12 cellular contexts compared by ENCODE assay signal in genomic region chr12:6360578-6361490, GRCh38. TPM values are rescaled to one million over a fixed set of nuclear protein-coding genes. Genes with fewer than 3 reads are reported as not detected.
DNase-seq lines count a peak whose midpoint lies in the region; ATAC-seq and TF ChIP-seq lines count a peak whose summit lies in the region.
"Had no signal": no experiment of that assay in that cellular context is flagged by ENCODE, and none has a peak within 500 bp of the region (broad histone marks: within the 10 kb centered on the region; RNA-seq: fewer than 3 reads in every experiment).

No MANE protein-coding gene starts in this region.

- H3K27me3 ChIP-seq in esophagus muscularis mucosa (no peaks in the 10 kb centered on the region), spleen (replicated peaks in 1 of 7) (peaks cover 0 to 29% (median 0%) of the 10 kb centered on the region in 7 donors)
- H3K27me3 ChIP-seq: cardiac muscle cell had no signal

- no peak for ATAC-seq in GM18870 (IDR thresholded peaks at IDR 0.05; ENCODE audit: unreplicated experiment)

- POLR2A ChIA-PET in OCI-LY7 (lab: Charles Lee) = interaction anchor here (0.7 to 8.3 kb wide), 7 partner anchors 13 to 100 kb away, joined by 3 to 55 read pairs (median 4); partner anchors contain the start of gene CD27

- H3K4me3 ChIP-seq in OCI-LY7 (ENCODE audit: low read depth, low read length, poor library complexity, severe bottlenecking) (peak overlapping the region; percentile 24), esophagus muscularis mucosa (no peak overlapping the region), spleen (no peak overlapping the region)
- H3K4me3 ChIP-seq: cardiac muscle cell had no signal

- H3K4me1 ChIP-seq in OCI-LY7 (ENCODE audit: insufficient read depth, low read length, poor library complexity, severe bottlenecking) (peaks cover 60% of the 10 kb centered on the region), esophagus muscularis mucosa (peaks cover 18 to 38% (median 36%) of the 10 kb centered on the region in 4 donors), spleen (peaks cover 14 to 76% (median 38%) of the 10 kb centered on the region in 6 donors)

- no peaks in the 10 kb centered on the region for H3K79me2 ChIP-seq in OCI-LY7 (ENCODE audit: insufficient read depth, low read depth, low read length)

- H4K20me1 ChIP-seq in OCI-LY7 (ENCODE audit: insufficient read depth, low read length) = no peaks in the 10 kb centered on the region

- peak overlapping the region; percentile 59 for H3K4me2 ChIP-seq in OCI-LY7 (ENCODE audit: low read length)

- intact Hi-C loops in OCI-LY7 (cut with micrococcal nuclease; ENCODE audit: unreplicated experiment) = loop anchor here (5.0 kb wide), 1 partner anchor 1534 kb away; no protein-coding TSS in a partner anchor
- intact Hi-C loops in esophagus muscularis mucosa (cut with DNase I) = no loop called here
- intact Hi-C loops in spleen (cut with DNase I; ENCODE audit: low total_unique reads) = no loop called here

- no peak for TF ChIP-seq EP300 in esophagus muscularis mucosa (IDR thresholded peaks at IDR 0.05)

- WGBS in esophagus muscularis mucosa = 65% methylated on average over 11 of the region's 11 CpGs
- WGBS in spleen, 5 donors = 69 to 75% (median 73%) methylated on average over 10 to 11 of the region's 11 CpGs

- TF ChIP-seq CTCF in OCI-LY7 (conservative IDR thresholded peaks at IDR 0.05; ENCODE audit: low read length) (no peak), esophagus muscularis mucosa (IDR thresholded peaks at IDR 0.05) (no peak), spleen (IDR thresholded peaks at IDR 0.05 in 8 of 11, conservative IDR thresholded peaks at IDR 0.05 in 3 of 11) (no peak)

- CTCF ChIA-PET in OCI-LY7 (lab: Charles Lee; ENCODE audit: unreplicated experiment) = interaction anchor here (0.6 kb wide), 1 partner anchor 15 kb away, joined by 3 read pairs; no protein-coding TSS in a partner anchor

- H2AFZ ChIP-seq in OCI-LY7 (ENCODE audit: low read length) = peak overlapping the region; percentile 56; the same call in 1 of the 2 replicates

- H3K27ac ChIP-seq in OCI-LY7 (ENCODE audit: low read depth, low read length, poor library complexity, severe bottlenecking) (peak overlapping the region; percentile 81), esophagus muscularis mucosa (replicated peaks in 1 of 4) (peak overlapping the region; percentile 3 to 90 (median 60)), spleen (peak overlapping the region in 5 of 8 donors; percentile 45 to 97 (median 57))
- H3K27ac ChIP-seq: cardiac muscle cell had no signal

- H3K36me3 ChIP-seq in OCI-LY7 (ENCODE audit: insufficient read depth, low read length) (no peaks in the 10 kb centered on the region), esophagus muscularis mucosa (no peaks in the 10 kb centered on the region), spleen (no peaks in the 10 kb centered on the region)
- H3K36me3 ChIP-seq: cardiac muscle cell had no signal

- no peaks in the 10 kb centered on the region for H3K9me2 ChIP-seq in OCI-LY7 (ENCODE audit: insufficient read depth, low read length)

- H3K9me3 ChIP-seq in OCI-LY7 (ENCODE audit: low read length) (no peaks in the 10 kb centered on the region), esophagus muscularis mucosa (no peaks in the 10 kb centered on the region), spleen (no peaks in the 10 kb centered on the region)

- TF ChIP-seq POLR2A in esophagus muscularis mucosa (IDR thresholded peaks at IDR 0.05; ENCODE audit: low read depth) = no peak
- no peak for TF ChIP-seq POLR2A in spleen (IDR thresholded peaks at IDR 0.05)

- DNase-seq in DMS53 (lab: John Stamatoyannopoulos, UW) (peak; percentile 79), DMS53 treated with DMSO at 0.1 percent for 48 hours (lab: John Stamatoyannopoulos, UW; ENCODE audit: unreplicated experiment) (no peak), OCI-LY7 (ENCODE audit: low spot score) (peak; percentile 47), esophagus muscularis mucosa (ENCODE audit: extremely low spot score) (no peak), spleen (peak; percentile 44), DMS 273 treated with DMSO at 0.1 percent for 48 hours (lab: John Stamatoyannopoulos, UW) (no peak), activated gamma-delta T cell treated with Interleukin-2 at 50 U/mL for 16 hours (no peak)
- DNase-seq: activated B cell treated with CpG ODN at 0.5 μM for 24 hours; activated effector memory CD4-positive, alpha-beta T cell treated with Interleukin-2 at 50 U/mL for 16 hours; NCI-H2029 had no signal

- BruUV-seq in OCI-LY7 (replicated peaks; lab: Mats Ljungman, UMichigan) = no TSS peak

RNA-seq across cellular contexts. Expression of gene SCNN1A, which starts 14.5 kb away (rescaled TPM):
- 0.35 and 0.51 TPM in 2 replicates for total RNA-seq in OCI-LY7 (2014; rRNA removed; shearing (Covaris generic))
- 1.0 and 1.3 TPM in 2 replicates for total RNA-seq in OCI-LY7 (2022)
- total RNA-seq in esophagus muscularis mucosa = 1 to 10 TPM in 3 of 4 donors, under 1 TPM in 1; 0.83 to 3.3 (median 1.8) TPM
- total RNA-seq in spleen = 1 to 10 TPM in 6 of 7 donors, under 1 TPM in 1; 0.84 to 8.6 (median 2.0) TPM
- polyA plus RNA-seq in spleen = under 1 TPM; 0.17 to 0.22 (median 0.18) TPM
- total RNA-seq: activated B cell treated with CpG ODN at 0.5 μM for 24 hours had no signal
- polyA plus RNA-seq: cardiac muscle cell had no signal

RNA-seq across cellular contexts. Expression of gene TNFRSF1A, which starts 19.0 kb away (rescaled TPM):
- total RNA-seq in OCI-LY7 (2014; rRNA removed; shearing (Covaris generic)) = 23.4 and 37.3 TPM in 2 replicates
- total RNA-seq in OCI-LY7 (2022) (50.9 and 55.7 TPM in 2 replicates), esophagus muscularis mucosa (100 to 1,000 TPM; 146 to 464 (median 247) TPM), spleen (100 to 1,000 TPM; 153 to 578 (median 224) TPM)
- 10 to 100 TPM; 22.5 to 40.6 (median 22.8) TPM for polyA plus RNA-seq in spleen
- total RNA-seq: activated B cell treated with CpG ODN at 0.5 μM for 24 hours had no signal

RNA-seq across cellular contexts. Expression of gene LTBR, which starts 23.1 kb away (rescaled TPM):
- not detected in 2 replicates for total RNA-seq in OCI-LY7 (2014; rRNA removed; shearing (Covaris generic))
- total RNA-seq in OCI-LY7 (2022) (not detected in 2 replicates), esophagus muscularis mucosa (100 to 1,000 TPM; 117 to 144 (median 137) TPM), spleen (100 to 1,000 TPM in 3 of 7 donors, 10 to 100 TPM in 4; 49.0 to 155 (median 87.8) TPM)
- polyA plus RNA-seq in spleen = 10 to 100 TPM; 14.4 to 29.2 (median 15.7) TPM

RNA-seq across cellular contexts. Expression of gene PLEKHG6, which starts 50.4 kb away (rescaled TPM):
- total RNA-seq in OCI-LY7 (2014; rRNA removed; shearing (Covaris generic)) = not detected in 2 replicates
- total RNA-seq in OCI-LY7 (2022) = not detected in 2 replicates
- under 1 TPM in 2 of 4 donors, not detected in 2; 0.52 to 0.75 TPM for total RNA-seq in esophagus muscularis mucosa
- 1 to 10 TPM in 1 of 7 donors, under 1 TPM in 2, not detected in 4; 0.19 to 1.2 (median 0.74) TPM for total RNA-seq in spleen
- under 1 TPM; 0.10 to 0.12 (median 0.11) TPM for polyA plus RNA-seq in spleen
- total RNA-seq: activated B cell treated with CpG ODN at 0.5 μM for 24 hours had no signal

Comparison
In these comparisons a context has a peak if more than half of its experiments do, and no peak if none do; other contexts are left out.
1. DNase-seq: peak in DMS53 (single experiment), OCI-LY7 (single experiment) and spleen (single experiment); none in DMS53 treated with DMSO at 0.1 percent for 48 hours (single experiment), esophagus muscularis mucosa (single experiment), DMS 273 treated with DMSO at 0.1 percent for 48 hours (single experiment) and activated gamma-delta T cell treated with Interleukin-2 at 50 U/mL for 16 hours (single experiment).
2. RNA of gene LTBR, which starts 23.1 kb away (total RNA-seq): 117 to 144 TPM in esophagus muscularis mucosa and 49.0 to 155 TPM in spleen; not detected in OCI-LY7; every median in the first group is over 10 times any median in the second.
3. Peak in every context shown above with its lines, with median percentiles within 50 percentile points of each other: H3K27ac ChIP-seq.